Comparison of ENCODE assay signal across 10 cellular contexts in genomic region chr10:103758294-103758681, GRCh38.
DNase-seq lines count a peak whose midpoint lies in the region; ATAC-seq and TF ChIP-seq lines count a peak whose summit lies in the region.
"Had no signal": no experiment of that assay in that cellular context is flagged by ENCODE, and none has a peak within 500 bp of the region (broad histone marks: within the 10 kb centered on the region; RNA-seq: fewer than 3 reads in every experiment).

No MANE protein-coding gene starts in this region.

- H3K36me3 Mint-ChIP-seq in activated CD8-positive, alpha-beta memory T cell treated with anti-CD3 and anti-CD28 coated beads, Interleukin-2, amount 10 ng/mL, durations not matched to agents 7 days and 5 days, result no peaks in the 10 kb centered on the region
- H3K36me3 Mint-ChIP-seq in activated naive CD8-positive, alpha-beta T cell treated with anti-CD3 and anti-CD28 coated beads for 36 hours, result no peaks in the 10 kb centered on the region
- no peaks in the 10 kb centered on the region for H3K36me3 Mint-ChIP-seq in immature natural killer cell
- H3K36me3 Mint-ChIP-seq: memory B cell had no signal

- TF ChIP-seq CTCF in tibial artery (IDR thresholded peaks at IDR 0.05), result no peak

- H3K36me3 ChIP-seq in tibial artery, result no peaks in the 10 kb centered on the region

- H3K4me1 Mint-ChIP-seq in activated CD8-positive, alpha-beta memory T cell treated with anti-CD3 and anti-CD28 coated beads, Interleukin-2, amount 10 ng/mL, durations not matched to agents 7 days and 5 days, result peaks cover 63% of the 10 kb centered on the region
- H3K4me1 Mint-ChIP-seq in activated naive CD8-positive, alpha-beta T cell treated with anti-CD3 and anti-CD28 coated beads for 36 hours, result peaks cover 27% of the 10 kb centered on the region
- H3K4me1 Mint-ChIP-seq in immature natural killer cell, result peaks cover 14 to 19% of the 10 kb centered on the region in 2 donors
- H3K4me1 Mint-ChIP-seq: memory B cell had no signal

- H3K27me3 Mint-ChIP-seq in activated CD8-positive, alpha-beta memory T cell treated with anti-CD3 and anti-CD28 coated beads, Interleukin-2, amount 10 ng/mL, durations not matched to agents 7 days and 5 days, result peaks cover 5% of the 10 kb centered on the region
- no peaks in the 10 kb centered on the region for H3K27me3 Mint-ChIP-seq in activated naive CD8-positive, alpha-beta T cell treated with anti-CD3 and anti-CD28 coated beads for 36 hours
- peaks cover 0 to 7% (median 7%) of the 10 kb centered on the region in 3 donors for H3K27me3 Mint-ChIP-seq in immature natural killer cell (ENCODE audit: low read depth in 3 of 3)

- DNase-seq in activated CD8-positive, alpha-beta memory T cell treated with anti-CD3 and anti-CD28 coated beads, Interleukin-2, amount 10 ng/mL, durations not matched to agents 7 days and 5 days, result no peak
- DNase-seq in activated CD8-positive, alpha-beta memory T cell treated with anti-CD3 and anti-CD28 coated beads, Interleukin-2, amount 50 U/mL, for 4 hours, result no peak
- DNase-seq in activated naive CD8-positive, alpha-beta T cell treated with anti-CD3 and anti-CD28 coated beads for 36 hours, result no peak
- DNase-seq in immature natural killer cell, result no peak
- DNase-seq in tibial artery, result no peak
- no peak for DNase-seq in HK-2 (ENCODE audit: unreplicated experiment)
- no peak for DNase-seq in NCI-H345 treated with DMSO at 0.1 percent for 48 hours (lab: John Stamatoyannopoulos, UW; ENCODE audit: unreplicated experiment)

- intact Hi-C loops in tibial artery (cut with DNase I; ENCODE audit: low total_unique reads), result no loop called here

- H3K9me3 Mint-ChIP-seq in activated CD8-positive, alpha-beta memory T cell treated with anti-CD3 and anti-CD28 coated beads, Interleukin-2, amount 10 ng/mL, durations not matched to agents 7 days and 5 days (ENCODE audit: low read depth), result peaks cover 2% of the 10 kb centered on the region
- no peaks in the 10 kb centered on the region for H3K9me3 Mint-ChIP-seq in activated naive CD8-positive, alpha-beta T cell treated with anti-CD3 and anti-CD28 coated beads for 36 hours
- no peaks in the 10 kb centered on the region for H3K9me3 Mint-ChIP-seq in immature natural killer cell
- H3K9me3 Mint-ChIP-seq: memory B cell had no signal

- H3K27ac Mint-ChIP-seq in activated CD8-positive, alpha-beta memory T cell treated with anti-CD3 and anti-CD28 coated beads, Interleukin-2, amount 10 ng/mL, durations not matched to agents 7 days and 5 days, result peak overlapping the region; percentile 82
- peak overlapping the region; percentile 21 for H3K27ac Mint-ChIP-seq in activated naive CD8-positive, alpha-beta T cell treated with anti-CD3 and anti-CD28 coated beads for 36 hours
- H3K27ac Mint-ChIP-seq in immature natural killer cell, result peak overlapping the region in 1 of 6 donors; percentile 27
- H3K27ac Mint-ChIP-seq: memory B cell had no signal

- peak; percentile 3 for ATAC-seq in activated CD8-positive, alpha-beta memory T cell treated with anti-CD3 and anti-CD28 coated beads, Interleukin-2, amount 10 ng/mL, durations not matched to agents 7 days and 5 days
- no peak for ATAC-seq in GM18861 (IDR thresholded peaks at IDR 0.05; ENCODE audit: unreplicated experiment)

- H3K4me3 Mint-ChIP-seq in activated CD8-positive, alpha-beta memory T cell treated with anti-CD3 and anti-CD28 coated beads, Interleukin-2, amount 10 ng/mL, durations not matched to agents 7 days and 5 days, result peak overlapping the region; percentile 9
- H3K4me3 Mint-ChIP-seq in activated naive CD8-positive, alpha-beta T cell treated with anti-CD3 and anti-CD28 coated beads for 36 hours, result no peak overlapping the region
- peak overlapping the region in 3 of 5 donors; percentile 23 to 68 (median 26) for H3K4me3 Mint-ChIP-seq in immature natural killer cell
- H3K4me3 Mint-ChIP-seq: memory B cell had no signal

- H3K4me3 ChIP-seq in tibial artery, result no peak overlapping the region

- peaks cover 0 to 37% (median 29%) of the 10 kb centered on the region in 4 donors for H3K4me1 ChIP-seq in tibial artery

- H3K27ac ChIP-seq in tibial artery, result peak overlapping the region; percentile 84

- H3K27me3 ChIP-seq in tibial artery, result no peaks in the 10 kb centered on the region

- no peaks in the 10 kb centered on the region for H3K9me3 ChIP-seq in tibial artery
- H3K9me3 ChIP-seq: Caco-2 had no signal

- CTCF ChIA-PET in activated CD8-positive, alpha-beta memory T cell treated with anti-CD3 and anti-CD28 coated beads, Interleukin-2, amount 10 ng/mL, durations not matched to agents 7 days and 5 days (lab: Charles Lee), result interaction anchor here (1.1 to 3.7 kb wide), 9 partner anchors 9 to 100 kb away, joined by 3 to 22 read pairs (median 7); no protein-coding TSS in a partner anchor
